23 cellular contexts compared by ENCODE assay signal in genomic region chrX:109841257-109841656, GRCh38.
DNase-seq lines count a peak whose midpoint lies in the region; ATAC-seq, FAIRE-seq and TF ChIP-seq lines count a peak whose summit lies in the region.
"Had no signal": no experiment of that assay in that cellular context is flagged by ENCODE, and none has a peak within 500 bp of the region (broad histone marks: within the 10 kb centered on the region; RNA-seq: fewer than 3 reads in every experiment).

No MANE protein-coding gene starts in this region.

- H3K27me3 ChIP-seq in astrocyte (ENCODE audit: insufficient read depth, low read length): no peaks in the 10 kb centered on the region
- H3K27me3 ChIP-seq: sigmoid colon, upper lobe of right lung had no signal

- no peak overlapping the region for H3K4me3 ChIP-seq in astrocyte (ENCODE audit: insufficient read depth, low read depth, low read length)
- H3K4me3 ChIP-seq: GM12878, HAP-1, lower lobe of right lung, prostate gland, sigmoid colon, upper lobe of right lung had no signal

- no peaks in the 10 kb centered on the region for H3K36me3 Mint-ChIP-seq in activated T-cell treated with anti-CD3 and anti-CD28 coated beads, Interleukin-2, amount 50 U/mL, for 24 hours (ENCODE audit: low read depth)
- H3K36me3 Mint-ChIP-seq in astrocyte (ENCODE audit: low read depth, unreplicated experiment): no peaks in the 10 kb centered on the region
- no peaks in the 10 kb centered on the region for H3K36me3 Mint-ChIP-seq in stimulated activated naive CD8-positive, alpha-beta T cell treated with anti-CD3 and anti-CD28 coated beads, Interleukin-15, Interleukin-2, amounts not matched to agents 100 ng/mL and 50 ng/mL, for 24 hours (ENCODE audit: low read depth)
- H3K36me3 Mint-ChIP-seq: CD14-positive monocyte had no signal

- H3K79me2 ChIP-seq in astrocyte (ENCODE audit: insufficient read depth, low read length): no peaks in the 10 kb centered on the region

- no peak overlapping the region for H2AFZ ChIP-seq in astrocyte (ENCODE audit: low read depth, low read length)

- H3K4me3 Mint-ChIP-seq in activated T-cell treated with anti-CD3 and anti-CD28 coated beads, Interleukin-2, amount 50 U/mL, for 24 hours: no peak overlapping the region
- H3K4me3 Mint-ChIP-seq in astrocyte (ENCODE audit: unreplicated experiment): no peak overlapping the region
- peak overlapping the region; percentile 52 for H3K4me3 Mint-ChIP-seq in stimulated activated naive CD8-positive, alpha-beta T cell treated with anti-CD3 and anti-CD28 coated beads, Interleukin-15, Interleukin-2, amounts not matched to agents 100 ng/mL and 50 ng/mL, for 24 hours
- H3K4me3 Mint-ChIP-seq: CD14-positive monocyte; central memory CD8-positive, alpha-beta T cell had no signal

- no peak overlapping the region for H3K9ac ChIP-seq in astrocyte (ENCODE audit: low read length)

- H3K4me1 Mint-ChIP-seq in activated T-cell treated with anti-CD3 and anti-CD28 coated beads, Interleukin-2, amount 50 U/mL, for 24 hours (ENCODE audit: low read depth): peaks cover 14% of the 10 kb centered on the region
- peaks cover 5% of the 10 kb centered on the region for H3K4me1 Mint-ChIP-seq in astrocyte (ENCODE audit: low read depth, unreplicated experiment)
- peaks cover 25% of the 10 kb centered on the region for H3K4me1 Mint-ChIP-seq in stimulated activated naive CD8-positive, alpha-beta T cell treated with anti-CD3 and anti-CD28 coated beads, Interleukin-15, Interleukin-2, amounts not matched to agents 100 ng/mL and 50 ng/mL, for 24 hours (ENCODE audit: low read depth)
- H3K4me1 Mint-ChIP-seq: central memory CD8-positive, alpha-beta T cell had no signal

- no peaks in the 10 kb centered on the region for H3K9me3 Mint-ChIP-seq in activated T-cell treated with anti-CD3 and anti-CD28 coated beads, Interleukin-2, amount 50 U/mL, for 24 hours
- H3K9me3 Mint-ChIP-seq in astrocyte (ENCODE audit: unreplicated experiment): no peaks in the 10 kb centered on the region
- no peaks in the 10 kb centered on the region for H3K9me3 Mint-ChIP-seq in stimulated activated naive CD8-positive, alpha-beta T cell treated with anti-CD3 and anti-CD28 coated beads, Interleukin-15, Interleukin-2, amounts not matched to agents 100 ng/mL and 50 ng/mL, for 24 hours
- H3K9me3 Mint-ChIP-seq: central memory CD8-positive, alpha-beta T cell had no signal

- no peaks in the 10 kb centered on the region for H3K9me3 ChIP-seq in astrocyte (ENCODE audit: insufficient read depth, low read depth, low read length)
- H3K9me3 ChIP-seq: HAP-1, lower lobe of right lung, prostate gland, sigmoid colon, upper lobe of right lung had no signal

- FAIRE-seq in GM18507 (lab: Jason Lieb, UNC): peak; percentile 45
- FAIRE-seq in astrocyte (lab: Jason Lieb, UNC): peak; percentile 65
- FAIRE-seq: endometrium, GM12878 had no signal

- peak overlapping the region; percentile 47 for H3K27ac ChIP-seq in astrocyte (ENCODE audit: low read depth, low read length)
- H3K27ac ChIP-seq: HL-60, lower lobe of right lung, prostate gland, upper lobe of right lung had no signal

- TF ChIP-seq CTCF in astrocyte (IDR thresholded peaks at IDR 0.05; ENCODE audit: insufficient read depth, low read depth, low read length): no peak

- peaks cover 7% of the 10 kb centered on the region for H3K27me3 Mint-ChIP-seq in activated T-cell treated with anti-CD3 and anti-CD28 coated beads, Interleukin-2, amount 50 U/mL, for 24 hours
- H3K27me3 Mint-ChIP-seq in astrocyte (ENCODE audit: low read depth, unreplicated experiment): no peaks in the 10 kb centered on the region
- no peaks in the 10 kb centered on the region for H3K27me3 Mint-ChIP-seq in stimulated activated naive CD8-positive, alpha-beta T cell treated with anti-CD3 and anti-CD28 coated beads, Interleukin-15, Interleukin-2, amounts not matched to agents 100 ng/mL and 50 ng/mL, for 24 hours
- H3K27me3 Mint-ChIP-seq: central memory CD8-positive, alpha-beta T cell had no signal

- H3K27ac Mint-ChIP-seq in activated T-cell treated with anti-CD3 and anti-CD28 coated beads, Interleukin-2, amount 50 U/mL, for 24 hours: peak overlapping the region; percentile 86
- peak overlapping the region; percentile 72 for H3K27ac Mint-ChIP-seq in astrocyte (ENCODE audit: unreplicated experiment)
- peak overlapping the region; percentile 87 for H3K27ac Mint-ChIP-seq in stimulated activated naive CD8-positive, alpha-beta T cell treated with anti-CD3 and anti-CD28 coated beads, Interleukin-15, Interleukin-2, amounts not matched to agents 100 ng/mL and 50 ng/mL, for 24 hours

- no peaks in the 10 kb centered on the region for H4K20me1 ChIP-seq in astrocyte (ENCODE audit: insufficient read depth, low read length)

- no peak for DNase-seq in activated T-cell treated with anti-CD3 and anti-CD28 coated beads, Interleukin-2, amount 50 U/mL, for 24 hours
- DNase-seq in activated T-cell treated with anti-CD3 and anti-CD28 coated beads for 4 hours (no peak), GM18507 (ENCODE audit: extremely low spot score, insufficient read length, low read depth) (no peak), astrocyte (ENCODE audit: low read depth) (no peak), nucleus accumbens (lab: John Stamatoyannopoulos, UW) (no peak), GDM1 (lab: John Stamatoyannopoulos, UW) (no peak)
- DNase-seq: activated naive CD4-positive, alpha-beta T cell; lower lobe of right lung; NCI-H1048; NCI-H187; NCI-H69; T-helper 2 cell; upper lobe of right lung had no signal

- no peaks in the 10 kb centered on the region for H3K36me3 ChIP-seq in astrocyte (ENCODE audit: insufficient read depth, low read length)
- H3K36me3 ChIP-seq: HAP-1, lower lobe of right lung, prostate gland, sigmoid colon, upper lobe of right lung had no signal

- ATAC-seq in HG03571 (IDR thresholded peaks at IDR 0.05; ENCODE audit: unreplicated experiment): no peak

- H3K4me2 ChIP-seq in astrocyte (ENCODE audit: low read length): peak overlapping the region; percentile 11

- peaks cover 21% of the 10 kb centered on the region for H3K4me1 ChIP-seq in astrocyte (ENCODE audit: insufficient read depth, low read length)
- H3K4me1 ChIP-seq: HAP-1, lower lobe of right lung, prostate gland, upper lobe of right lung had no signal
